In the genomic region with DNA sequence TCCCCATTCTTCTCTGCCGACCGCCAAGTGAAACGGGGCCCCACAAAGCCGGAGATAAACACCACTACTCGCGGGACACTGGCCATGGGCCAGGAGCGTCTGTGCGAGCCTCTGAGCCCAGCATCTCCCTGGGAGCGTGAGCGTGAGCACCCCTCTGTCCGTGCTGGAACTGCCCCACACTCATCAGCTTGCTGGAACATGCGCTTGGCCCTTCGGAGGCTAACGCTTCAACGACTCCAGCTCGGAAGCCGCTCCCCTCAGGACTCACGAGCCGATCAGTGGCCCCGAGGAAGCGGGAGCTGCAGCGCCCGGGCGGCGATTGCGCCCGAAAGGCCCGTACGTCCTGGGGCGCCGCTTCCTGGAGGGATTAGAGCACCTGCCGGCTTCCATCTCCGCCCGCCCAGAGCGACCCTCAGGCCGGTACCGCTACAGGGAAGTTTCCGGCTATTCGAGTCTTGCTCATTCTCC, we compare ENCODE assay signal across 1 cellular context.
TF ChIP-seq lines count a peak whose summit lies in the region.

No MANE protein-coding gene starts in this region.

TF ChIP-seq in SK-N-SH, 30 proteins besides CTCF, POLR2A, EP300 and RAD21 (continued from another document):
- TF ChIP-seq, protein P1, sequence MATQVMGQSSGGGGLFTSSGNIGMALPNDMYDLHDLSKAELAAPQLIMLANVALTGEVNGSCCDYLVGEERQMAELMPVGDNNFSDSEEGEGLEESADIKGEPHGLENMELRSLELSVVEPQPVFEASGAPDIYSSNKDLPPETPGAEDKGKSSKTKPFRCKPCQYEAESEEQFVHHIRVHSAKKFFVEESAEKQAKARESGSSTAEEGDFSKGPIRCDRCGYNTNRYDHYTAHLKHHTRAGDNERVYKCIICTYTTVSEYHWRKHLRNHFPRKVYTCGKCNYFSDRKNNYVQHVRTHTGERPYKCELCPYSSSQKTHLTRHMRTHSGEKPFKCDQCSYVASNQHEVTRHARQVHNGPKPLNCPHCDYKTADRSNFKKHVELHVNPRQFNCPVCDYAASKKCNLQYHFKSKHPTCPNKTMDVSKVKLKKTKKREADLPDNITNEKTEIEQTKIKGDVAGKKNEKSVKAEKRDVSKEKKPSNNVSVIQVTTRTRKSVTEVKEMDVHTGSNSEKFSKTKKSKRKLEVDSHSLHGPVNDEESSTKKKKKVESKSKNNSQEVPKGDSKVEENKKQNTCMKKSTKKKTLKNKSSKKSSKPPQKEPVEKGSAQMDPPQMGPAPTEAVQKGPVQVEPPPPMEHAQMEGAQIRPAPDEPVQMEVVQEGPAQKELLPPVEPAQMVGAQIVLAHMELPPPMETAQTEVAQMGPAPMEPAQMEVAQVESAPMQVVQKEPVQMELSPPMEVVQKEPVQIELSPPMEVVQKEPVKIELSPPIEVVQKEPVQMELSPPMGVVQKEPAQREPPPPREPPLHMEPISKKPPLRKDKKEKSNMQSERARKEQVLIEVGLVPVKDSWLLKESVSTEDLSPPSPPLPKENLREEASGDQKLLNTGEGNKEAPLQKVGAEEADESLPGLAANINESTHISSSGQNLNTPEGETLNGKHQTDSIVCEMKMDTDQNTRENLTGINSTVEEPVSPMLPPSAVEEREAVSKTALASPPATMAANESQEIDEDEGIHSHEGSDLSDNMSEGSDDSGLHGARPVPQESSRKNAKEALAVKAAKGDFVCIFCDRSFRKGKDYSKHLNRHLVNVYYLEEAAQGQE (IDR thresholded peaks at IDR 0.05; ENCODE audit: low read depth, low read length): no peak
- TF ChIP-seq TCF12 (IDR thresholded peaks at IDR 0.05) (no peak), JUND (IDR thresholded peaks at IDR 0.05) (no peak), FOXJ3 (CRISPR knock-in tag; IDR thresholded peaks at IDR 0.05) (no peak), RFX5 (IDR thresholded peaks at IDR 0.05; ENCODE audit: low read length) (no peak), RCOR1 (IDR thresholded peaks at IDR 0.05; ENCODE audit: low read length) (no peak), RXRA (IDR thresholded peaks at IDR 0.05; ENCODE audit: borderline replicate concordance, low read depth) (no peak), TEAD4 (IDR thresholded peaks at IDR 0.05; ENCODE audit: borderline replicate concordance, insufficient read depth) (no peak)
